ENCODE assay signal across 28 cellular contexts in the genomic region with DNA sequence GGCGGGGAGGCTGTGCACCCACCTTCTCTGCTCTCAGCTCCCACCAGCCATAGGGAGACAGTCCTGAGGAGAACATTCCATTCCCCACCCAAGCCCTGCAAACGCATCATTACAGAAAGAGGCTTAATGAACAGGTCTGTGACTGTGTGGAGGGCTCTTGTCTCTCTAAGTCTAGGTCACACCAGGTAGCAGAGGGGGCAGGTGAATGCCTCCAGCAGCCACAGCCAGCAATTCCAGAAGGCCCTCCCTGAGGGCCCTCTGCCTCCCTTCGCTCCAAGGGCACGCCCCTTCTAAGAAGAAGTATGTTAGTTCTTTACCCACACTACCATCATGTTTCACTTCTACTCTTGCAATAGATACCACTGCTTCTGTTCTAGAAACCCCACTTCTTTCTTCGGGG.
"Had no signal": no experiment of that assay in that cellular context is flagged by ENCODE, and none has a peak within 500 bp of the region (broad histone marks: within the 10 kb centered on the region; RNA-seq: fewer than 3 reads in every experiment).

No MANE protein-coding gene starts in this region.

- H3K4me1 ChIP-seq: ascending aorta, left ventricle myocardium inferior had no signal

- H3K9me3 ChIP-seq: ascending aorta, colonic mucosa, pancreas, prostate gland, thyroid gland had no signal

- H3K27me3 Mint-ChIP-seq: activated CD4-positive, alpha-beta T cell treated with anti-CD3 and anti-CD28 coated beads for 36 hours; activated naive CD4-positive, alpha-beta T cell treated with anti-CD3 and anti-CD28 coated beads, Interleukin-2, amount 10 ng/mL, durations not matched to agents 7 days and 5 days; activated naive CD8-positive, alpha-beta T cell treated with anti-CD3 and anti-CD28 coated beads, Interleukin-2, amount 10 ng/mL, durations not matched to agents 7 days and 5 days; naive thymus-derived CD4-positive, alpha-beta T cell; stimulated activated naive CD8-positive, alpha-beta T cell treated with anti-CD3 and anti-CD28 coated beads, Interleukin-15, amount 100 ng/mL, for 72 hours had no signal

- H3K4me3 ChIP-seq: ascending aorta, cardiac muscle cell, colonic mucosa, gastrocnemius medialis, left ventricle myocardium inferior, pancreas, prostate gland, skin epidermis, thyroid gland had no signal

- H3K27ac Mint-ChIP-seq: activated CD4-positive, alpha-beta T cell treated with anti-CD3 and anti-CD28 coated beads for 36 hours; activated naive CD4-positive, alpha-beta T cell treated with anti-CD3 and anti-CD28 coated beads, Interleukin-2, amount 10 ng/mL, durations not matched to agents 7 days and 5 days; activated naive CD8-positive, alpha-beta T cell treated with anti-CD3 and anti-CD28 coated beads, Interleukin-2, amount 10 ng/mL, durations not matched to agents 7 days and 5 days; brain; mesothelial cell of epicardium; naive thymus-derived CD4-positive, alpha-beta T cell had no signal

- DNase-seq: activated CD4-positive, alpha-beta T cell treated with anti-CD3 and anti-CD28 coated beads for 36 hours; activated CD4-positive, alpha-beta T cell treated with anti-CD3 and anti-CD28 coated beads, Interleukin-2, amount 50 U/mL, for 4 hours; activated CD4-positive, CD25-positive, alpha-beta regulatory T cell; activated CD8-positive, alpha-beta memory T cell treated with anti-CD3 and anti-CD28 coated beads, Interleukin-2, amount 50 U/mL, for 4 hours; activated gamma-delta T cell; activated naive CD4-positive, alpha-beta T cell treated with anti-CD3 and anti-CD28 coated beads, Interleukin-2, amount 10 ng/mL, durations not matched to agents 7 days and 5 days; activated naive CD8-positive, alpha-beta T cell treated with anti-CD3 and anti-CD28 coated beads, Interleukin-2, amount 10 ng/mL, durations not matched to agents 7 days and 5 days; activated T-cell treated with anti-CD3 and anti-CD28 coated beads, Interleukin-2, amount 50 U/mL, for 1 hour; cerebellar nuclear complex; colonic mucosa; effector CD8-positive, alpha-beta T cell; erythroblast; gastrocnemius medialis; glutamatergic neuron; left ventricle myocardium inferior; naive thymus-derived CD4-positive, alpha-beta T cell; retina; stimulated activated CD4-positive, alpha-beta T cell treated with anti-CD3 and anti-CD28 coated beads, Interleukin-12 subunit alpha, Interleukin-12 subunit beta, amount 100 ng/mL, for 4 hours; stimulated activated CD4-positive, alpha-beta T cell treated with anti-CD3 and anti-CD28 coated beads, Interleukin-4, amount 100 ng/mL, for 1 hour; stimulated activated naive CD8-positive, alpha-beta T cell treated with anti-CD3 and anti-CD28 coated beads, Interleukin-15, amount 100 ng/mL, for 72 hours had no signal

- H3K36me3 ChIP-seq: cardiac muscle cell, colonic mucosa, gastrocnemius medialis, pancreas, prostate gland, thyroid gland had no signal

- H3K27ac ChIP-seq: ascending aorta, cardiac muscle cell, colonic mucosa, gastrocnemius medialis, left ventricle myocardium inferior, prostate gland, skin epidermis had no signal

- H3K4me1 Mint-ChIP-seq: activated CD4-positive, alpha-beta T cell treated with anti-CD3 and anti-CD28 coated beads for 36 hours; brain had no signal

- H3K4me3 Mint-ChIP-seq: activated CD4-positive, alpha-beta T cell treated with anti-CD3 and anti-CD28 coated beads for 36 hours; activated naive CD4-positive, alpha-beta T cell treated with anti-CD3 and anti-CD28 coated beads, Interleukin-2, amount 10 ng/mL, durations not matched to agents 7 days and 5 days; activated naive CD8-positive, alpha-beta T cell treated with anti-CD3 and anti-CD28 coated beads, Interleukin-2, amount 10 ng/mL, durations not matched to agents 7 days and 5 days; brain; mesothelial cell of epicardium; naive thymus-derived CD4-positive, alpha-beta T cell; stimulated activated naive CD8-positive, alpha-beta T cell treated with anti-CD3 and anti-CD28 coated beads, Interleukin-15, amount 100 ng/mL, for 72 hours had no signal

- H3K27me3 ChIP-seq: ascending aorta, cardiac muscle cell, colonic mucosa, gastrocnemius medialis, pancreas, thyroid gland had no signal
